Comparison of ENCODE assay signal across 20 cellular contexts in the genomic region with DNA sequence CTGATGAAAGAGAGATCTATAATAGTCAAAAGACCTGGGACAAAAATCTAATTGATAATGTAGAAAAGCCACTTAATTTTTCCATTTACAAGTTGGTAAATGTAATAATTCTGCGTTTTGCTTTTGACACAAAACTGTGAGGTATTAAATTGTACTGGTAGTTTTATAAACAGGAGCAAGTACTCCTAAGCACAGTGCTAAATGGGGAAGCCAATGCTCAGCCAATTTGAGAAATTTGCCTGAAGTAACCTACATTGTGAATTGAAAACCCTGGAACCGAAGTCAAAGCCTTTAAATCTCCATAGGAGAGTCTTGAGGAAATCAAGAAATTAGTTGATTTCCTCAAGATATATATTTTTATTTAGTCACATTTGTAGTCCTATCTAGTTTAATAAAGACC.
"Had no signal": no experiment of that assay in that cellular context is flagged by ENCODE, and none has a peak within 500 bp of the region (broad histone marks: within the 10 kb centered on the region; RNA-seq: fewer than 3 reads in every experiment).

No MANE protein-coding gene starts in this region.

- H3K9me3 ChIP-seq: SJSA1 had no signal

- H3K27me3 ChIP-seq: SJSA1 had no signal

- DNase-seq: KBM-7, MV-4-11, NCI-H1048, NCI-H1105, NCI-H1436 treated with DMSO at 0.1 percent for 48 hours, NCI-H1694, NCI-H187 treated with DMSO at 0.1 percent for 48 hours, NCI-H2081 treated with DMSO at 0.1 percent for 48 hours, NCI-H2227 treated with DMSO at 0.1 percent for 48 hours, NCI-H524 treated with DMSO at 0.1 percent for 48 hours, Right ventricle myocardium superior, RPMI8226, SIG-M5, SW 1271, T-cell had no signal

- H3K4me3 ChIP-seq: SJSA1, SK-N-MC had no signal

- ATAC-seq: T-cell had no signal

- H3K36me3 ChIP-seq: SJSA1 had no signal

- H3K4me1 ChIP-seq: SJSA1 had no signal

- H3K27ac ChIP-seq: HL-60, SJSA1, SK-N-MC had no signal

- FAIRE-seq: HTR-8/SVneo, RCC 7860 had no signal
